8 cellular contexts compared by ENCODE assay signal in the genomic region with DNA sequence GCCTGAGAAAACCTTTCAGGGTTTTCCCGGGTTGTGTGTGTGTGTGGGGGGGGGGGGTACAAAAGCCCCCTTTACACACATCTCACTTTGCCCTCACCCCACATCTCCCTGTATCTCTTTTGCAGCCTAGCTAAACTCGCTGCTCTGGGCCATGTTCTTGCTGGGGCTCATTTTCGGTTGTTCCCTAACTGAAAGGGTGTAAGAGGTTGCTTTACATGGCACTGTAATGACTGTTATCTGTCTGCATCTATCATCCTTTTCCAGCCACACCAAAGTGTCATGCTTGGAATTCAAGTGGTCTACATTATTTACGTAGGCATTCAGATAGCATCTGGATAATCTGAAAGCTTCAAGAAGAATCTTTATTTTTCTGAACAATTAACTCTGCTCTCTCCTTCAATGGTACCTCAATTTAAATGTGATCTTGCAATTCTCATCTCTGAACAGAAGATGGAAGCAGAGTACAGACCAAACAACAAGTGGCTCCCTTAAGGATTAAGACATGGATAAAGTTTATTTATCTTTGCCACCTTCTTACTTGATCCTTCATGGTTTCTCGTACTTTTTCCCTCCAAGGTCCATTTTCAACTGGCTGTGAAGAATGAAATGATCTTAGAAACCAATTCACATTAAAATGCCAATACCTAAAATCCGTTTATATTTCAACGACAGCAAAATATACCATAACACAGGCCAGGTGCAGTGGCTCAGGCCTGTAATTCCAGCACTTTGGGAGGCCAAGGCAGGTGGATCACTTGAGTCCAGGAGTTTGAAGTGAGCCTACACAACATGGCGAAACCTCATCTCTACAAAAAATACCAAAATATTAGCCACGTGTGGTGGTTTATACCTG. TPM values are rescaled to one million over a fixed set of nuclear protein-coding genes. Genes with fewer than 3 reads are reported as not detected.
DNase-seq lines count a peak whose midpoint lies in the region; ATAC-seq, FAIRE-seq and TF ChIP-seq lines count a peak whose summit lies in the region.

No MANE protein-coding gene starts in this region.

- H2AFZ ChIP-seq in endothelial cell of umbilical vein (ENCODE audit: low read depth, low read length), result no peak overlapping the region

- no peak for TF ChIP-seq POLR2A in endothelial cell of umbilical vein (IDR thresholded peaks at IDR 0.05; ENCODE audit: low read depth, low read length)

- no peaks in the 10 kb centered on the region for H3K79me2 ChIP-seq in endothelial cell of umbilical vein (ENCODE audit: control insufficient read depth, insufficient read depth, low read length)

- H3K9me3 ChIP-seq in endothelial cell of umbilical vein (replicated peaks; ENCODE audit: control insufficient read depth, insufficient read depth, low read length), result no peaks in the 10 kb centered on the region
- H3K9me3 ChIP-seq in mucosa of descending colon, result no peaks in the 10 kb centered on the region

- no TSS peak for BruUV-seq in endothelial cell of umbilical vein (replicated peaks; lab: Mats Ljungman, UMichigan)

- no peaks in the 10 kb centered on the region for H3K9me1 ChIP-seq in endothelial cell of umbilical vein (replicated peaks; ENCODE audit: control insufficient read depth, extremely low read depth, insufficient read depth, low read length)

- POLR2A ChIA-PET in endothelial cell of umbilical vein (lab: Charles Lee), result no interaction called here

- H3K27me3 ChIP-seq in endothelial cell of umbilical vein (ENCODE audit: control insufficient read depth in 2 of 2, insufficient read depth in 2 of 2, low read length in 2 of 2), result no peaks in the 10 kb centered on the region

- no peaks in the 10 kb centered on the region for H4K20me1 ChIP-seq in endothelial cell of umbilical vein (replicated peaks; ENCODE audit: control insufficient read depth, extremely low read depth, insufficient read depth, low read length)

- H3K36me3 ChIP-seq in endothelial cell of umbilical vein (ENCODE audit: control insufficient read depth in 2 of 2, extremely low read depth in 1 of 2, insufficient read depth in 2 of 2, low read length in 2 of 2), result no peaks in the 10 kb centered on the region
- no peaks in the 10 kb centered on the region for H3K36me3 ChIP-seq in mucosa of descending colon (ENCODE audit: low read depth)

- ATAC-seq in HG02884 (IDR thresholded peaks at IDR 0.05; ENCODE audit: unreplicated experiment) (peak; percentile 80), mucosa of descending colon (peak; percentile 69), HG02885 (IDR thresholded peaks at IDR 0.05; ENCODE audit: poor library complexity, unreplicated experiment) (no peak)

- DNase-seq in NCI-H2107 treated with DMSO at 0.1 percent for 48 hours (lab: John Stamatoyannopoulos, UW; ENCODE audit: unreplicated experiment) (peak; percentile 6), NCI-H2107 (lab: John Stamatoyannopoulos, UW) (no peak), OCI-M1 (lab: John Stamatoyannopoulos, UW) (peak; percentile 75), endothelial cell of umbilical vein (ENCODE audit: low read depth, low spot score) (peak; percentile 50), mucosa of descending colon (no peak)
- no peak for DNase-seq in activated naive CD4-positive, alpha-beta T cell treated with anti-CD3 and anti-CD28 coated beads, Interleukin-2, amount 50 U/mL, for 16 hours

- no peak overlapping the region for H3K4me3 ChIP-seq in endothelial cell of umbilical vein (replicated peaks in 1 of 3; ENCODE audit: insufficient read depth in 1 of 3, low read depth in 1 of 3, low read length in 3 of 3)
- H3K4me3 ChIP-seq in mucosa of descending colon, result no peak overlapping the region

- H3K4me1 ChIP-seq in endothelial cell of umbilical vein (ENCODE audit: control insufficient read depth, extremely low read depth, insufficient read depth, low read length), result no peaks in the 10 kb centered on the region
- peaks cover 7% of the 10 kb centered on the region for H3K4me1 ChIP-seq in mucosa of descending colon (ENCODE audit: low read depth)

- TF ChIP-seq CTCF in endothelial cell of umbilical vein (IDR thresholded peaks at IDR 0.05; ENCODE audit: extremely low read depth in 1 of 2, insufficient read depth in 1 of 2, low read depth in 1 of 2, low read length in 2 of 2), result peak; percentile 36 to 43
- TF ChIP-seq CTCF in mucosa of descending colon (IDR thresholded peaks at IDR 0.05), result peak; percentile 23

- H3K27ac ChIP-seq in endothelial cell of umbilical vein (ENCODE audit: insufficient read depth, low read depth, low read length), result no peak overlapping the region

- H3K9ac ChIP-seq in endothelial cell of umbilical vein (replicated peaks; ENCODE audit: extremely low read depth, insufficient read depth, low read length), result no peak overlapping the region

- H3K4me2 ChIP-seq in endothelial cell of umbilical vein (ENCODE audit: insufficient read depth, low read length), result no peak overlapping the region

- intact Hi-C loops in endothelial cell of umbilical vein (cut with micrococcal nuclease), result loop anchor here (1.0 kb wide), 4 partner anchors 140 to 1050 kb away; no protein-coding TSS in a partner anchor
- intact Hi-C loops in mucosa of descending colon (cut with DNase I, micrococcal nuclease), result loop anchor here (5.0 to 10.0 kb wide), 3 partner anchors 135 to 235 kb away; no protein-coding TSS in a partner anchor

- CTCF ChIA-PET in endothelial cell of umbilical vein (lab: Charles Lee), result interaction anchor here (1.6 to 2.4 kb wide), 3 partner anchors 140 to 1050 kb away, joined by 5 to 14 read pairs (median 6); no protein-coding TSS in a partner anchor

- peak; percentile 66 for FAIRE-seq in endothelial cell of umbilical vein (lab: Jason Lieb, UNC)

- dilution Hi-C loops in endothelial cell of umbilical vein (cut with MboI; ENCODE audit: extremely low pct_ligation_motif_present, low sequenced_read_pairs), result no loop called here

TF ChIP-seq in endothelial cell of umbilical vein, 7 proteins besides CTCF, POLR2A, EP300 and RAD21:
- TF ChIP-seq MAX (IDR thresholded peaks at IDR 0.05; ENCODE audit: insufficient read depth, insufficient read length) (no peak), FOS (IDR thresholded peaks at IDR 0.05; ENCODE audit: borderline replicate concordance, insufficient read depth, low read length) (no peak), GATA2 (IDR thresholded peaks at IDR 0.05; ENCODE audit: insufficient read depth, insufficient read length, low read depth, low read length) (no peak), POLR2AphosphoS5 (IDR thresholded peaks at IDR 0.05; ENCODE audit: insufficient read depth, low read depth, low read length) (no peak), EZH2 (IDR thresholded peaks at IDR 0.05; ENCODE audit: borderline replicate concordance, low read depth, low read length, severe bottlenecking) (no peak), JUN (IDR thresholded peaks at IDR 0.05; ENCODE audit: borderline replicate concordance, insufficient read depth, insufficient read length, low read depth) (no peak), MYC (IDR thresholded peaks at IDR 0.05; ENCODE audit: low read depth, low read length) (no peak)
TF ChIP-seq in endothelial cell of umbilical vein: peak in this region for 0.

RNA-seq across cellular contexts. Expression of gene DCLK3, which starts 34.9 kb away (rescaled TPM):
- total RNA-seq in endothelial cell of umbilical vein (not detected in 2 replicates), mucosa of descending colon (under 1 TPM in 2 of 3 donors, not detected in 1; 0.06 to 0.19 TPM)
- not detected in 2 replicates for polyA plus RNA-seq in endothelial cell of umbilical vein
- polyA plus RNA-seq in endothelial cell of umbilical vein (2011; cell fraction: cytosol; rRNA removed), result not detected in 2 replicates
- not detected in 2 replicates for polyA plus RNA-seq in endothelial cell of umbilical vein (2011; cell fraction: nucleus; rRNA removed)
- polyA plus RNA-seq in endothelial cell of umbilical vein (2012), result not detected in 2 replicates
- polyA minus RNA-seq in endothelial cell of umbilical vein, result not detected in 2 replicates
- not detected for polyA minus RNA-seq in endothelial cell of umbilical vein (2011; cell fraction: cytosol; rRNA and poly(A)+ RNA removed)
- not detected in 2 replicates for polyA minus RNA-seq in endothelial cell of umbilical vein (2011; cell fraction: nucleus; rRNA and poly(A)+ RNA removed)

Comparison
In these comparisons a context has a peak if more than half of its experiments do, and no peak if none do; other contexts are left out.
1. DNase-seq: peak in NCI-H2107 treated with DMSO at 0.1 percent for 48 hours (single experiment), OCI-M1 (single experiment) and endothelial cell of umbilical vein (single experiment); none in NCI-H2107 (single experiment), mucosa of descending colon (0 of 3) and activated naive CD4-positive, alpha-beta T cell treated with anti-CD3 and anti-CD28 coated beads, Interleukin-2, amount 50 U/mL, for 16 hours (single experiment).